ENCODE assay signal across 1 cellular context in the genomic region with DNA sequence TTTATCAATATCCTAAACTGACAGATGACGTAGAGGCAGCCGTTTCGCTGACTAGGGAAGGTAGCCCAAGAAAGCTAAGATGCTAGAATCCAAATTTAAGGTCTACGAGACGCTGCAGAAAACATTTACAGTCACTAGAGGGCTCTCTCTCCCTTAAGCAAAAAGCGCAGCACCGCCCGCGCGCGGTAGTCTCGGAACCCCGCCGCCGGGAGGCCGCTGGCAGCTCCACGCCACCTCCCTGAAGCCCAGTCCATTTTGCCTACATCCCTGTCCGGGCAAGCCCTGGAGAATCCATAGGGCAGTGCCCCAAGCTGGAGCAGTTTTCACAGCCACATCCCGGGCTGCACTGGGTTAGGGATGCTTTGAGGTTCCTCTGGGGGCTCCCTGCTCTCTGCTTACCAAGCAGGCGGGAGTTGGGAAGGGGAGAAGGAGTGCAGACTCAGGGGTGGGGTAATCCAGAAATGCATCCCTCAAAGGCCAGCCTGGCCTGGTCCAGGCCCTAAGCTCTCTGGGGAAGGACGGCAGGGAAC.
A peak's percentile ranks its signal among the peaks of the same experiment; 100 is the strongest.
TF ChIP-seq lines count a peak whose summit lies in the region.

No MANE protein-coding gene starts in this region.

TF ChIP-seq in K562, 482 proteins besides CTCF, POLR2A, EP300 and RAD21 (continued from another document):
- TF ChIP-seq, protein P1, sequence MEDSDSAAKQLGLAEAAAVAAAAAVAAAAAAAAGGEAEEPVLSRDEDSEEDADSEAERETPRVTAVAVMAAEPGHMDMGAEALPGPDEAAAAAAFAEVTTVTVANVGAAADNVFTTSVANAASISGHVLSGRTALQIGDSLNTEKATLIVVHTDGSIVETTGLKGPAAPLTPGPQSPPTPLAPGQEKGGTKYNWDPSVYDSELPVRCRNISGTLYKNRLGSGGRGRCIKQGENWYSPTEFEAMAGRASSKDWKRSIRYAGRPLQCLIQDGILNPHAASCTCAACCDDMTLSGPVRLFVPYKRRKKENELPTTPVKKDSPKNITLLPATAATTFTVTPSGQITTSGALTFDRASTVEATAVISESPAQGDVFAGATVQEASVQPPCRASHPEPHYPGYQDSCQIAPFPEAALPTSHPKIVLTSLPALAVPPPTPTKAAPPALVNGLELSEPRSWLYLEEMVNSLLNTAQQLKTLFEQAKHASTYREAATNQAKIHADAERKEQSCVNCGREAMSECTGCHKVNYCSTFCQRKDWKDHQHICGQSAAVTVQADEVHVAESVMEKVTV (CRISPR knock-in tag; IDR thresholded peaks at IDR 0.05), result peak; percentile 64; the same call in 1 of the 2 replicates
- TF ChIP-seq CCAR2 (IDR thresholded peaks at IDR 0.05; ENCODE audit: low read depth, low read length), result no peak
- no peak for TF ChIP-seq ATF1 (CRISPR knock-in tag; IDR thresholded peaks at IDR 0.05)
- 0 out of 2 replicates have a peak, but pooled peaks have one; percentile 24 for TF ChIP-seq ATF1 (tag; IDR thresholded peaks at IDR 0.05)
- TF ChIP-seq SMC3 (conservative IDR thresholded peaks at IDR 0.05; ENCODE audit: insufficient read depth, low read depth, low read length), result peak; percentile 91
- TF ChIP-seq, protein P2, sequence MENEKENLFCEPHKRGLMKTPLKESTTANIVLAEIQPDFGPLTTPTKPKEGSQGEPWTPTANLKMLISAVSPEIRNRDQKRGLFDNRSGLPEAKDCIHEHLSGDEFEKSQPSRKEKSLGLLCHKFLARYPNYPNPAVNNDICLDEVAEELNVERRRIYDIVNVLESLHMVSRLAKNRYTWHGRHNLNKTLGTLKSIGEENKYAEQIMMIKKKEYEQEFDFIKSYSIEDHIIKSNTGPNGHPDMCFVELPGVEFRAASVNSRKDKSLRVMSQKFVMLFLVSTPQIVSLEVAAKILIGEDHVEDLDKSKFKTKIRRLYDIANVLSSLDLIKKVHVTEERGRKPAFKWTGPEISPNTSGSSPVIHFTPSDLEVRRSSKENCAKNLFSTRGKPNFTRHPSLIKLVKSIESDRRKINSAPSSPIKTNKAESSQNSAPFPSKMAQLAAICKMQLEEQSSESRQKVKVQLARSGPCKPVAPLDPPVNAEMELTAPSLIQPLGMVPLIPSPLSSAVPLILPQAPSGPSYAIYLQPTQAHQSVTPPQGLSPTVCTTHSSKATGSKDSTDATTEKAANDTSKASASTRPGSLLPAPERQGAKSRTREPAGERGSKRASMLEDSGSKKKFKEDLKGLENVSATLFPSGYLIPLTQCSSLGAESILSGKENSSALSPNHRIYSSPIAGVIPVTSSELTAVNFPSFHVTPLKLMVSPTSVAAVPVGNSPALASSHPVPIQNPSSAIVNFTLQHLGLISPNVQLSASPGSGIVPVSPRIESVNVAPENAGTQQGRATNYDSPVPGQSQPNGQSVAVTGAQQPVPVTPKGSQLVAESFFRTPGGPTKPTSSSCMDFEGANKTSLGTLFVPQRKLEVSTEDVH (IDR thresholded peaks at IDR 0.05; ENCODE audit: low read depth, partially characterized antibody), result no peak
- TF ChIP-seq MIER1 (IDR thresholded peaks at IDR 0.05; ENCODE audit: low read depth), result no peak
- peak; percentile 28; the same call in 1 of the 2 replicates for TF ChIP-seq CXXC5 (CRISPR knock-in tag; IDR thresholded peaks at IDR 0.05)
- peak; percentile 64 for TF ChIP-seq EGR1 (conservative IDR thresholded peaks at IDR 0.05)
- no peak for TF ChIP-seq STAT5A (IDR thresholded peaks at IDR 0.05; ENCODE audit: borderline replicate concordance, low read length)
- TF ChIP-seq, protein P3, sequence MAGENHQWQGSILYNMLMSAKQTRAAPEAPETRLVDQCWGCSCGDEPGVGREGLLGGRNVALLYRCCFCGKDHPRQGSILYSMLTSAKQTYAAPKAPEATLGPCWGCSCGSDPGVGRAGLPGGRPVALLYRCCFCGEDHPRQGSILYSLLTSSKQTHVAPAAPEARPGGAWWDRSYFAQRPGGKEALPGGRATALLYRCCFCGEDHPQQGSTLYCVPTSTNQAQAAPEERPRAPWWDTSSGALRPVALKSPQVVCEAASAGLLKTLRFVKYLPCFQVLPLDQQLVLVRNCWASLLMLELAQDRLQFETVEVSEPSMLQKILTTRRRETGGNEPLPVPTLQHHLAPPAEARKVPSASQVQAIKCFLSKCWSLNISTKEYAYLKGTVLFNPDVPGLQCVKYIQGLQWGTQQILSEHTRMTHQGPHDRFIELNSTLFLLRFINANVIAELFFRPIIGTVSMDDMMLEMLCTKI (IDR thresholded peaks at IDR 0.05; ENCODE audit: partially characterized antibody), result no peak
- no peak for TF ChIP-seq ZNF696 (CRISPR knock-in tag; conservative IDR thresholded peaks at IDR 0.05)
- peak; percentile 47; the same call in 1 of the 2 replicates for TF ChIP-seq BMI1 (IDR thresholded peaks at IDR 0.05; ENCODE audit: low read length)
- no peak for TF ChIP-seq RBM34 (IDR thresholded peaks at IDR 0.05; ENCODE audit: borderline replicate concordance, insufficient read depth, low read length)
- peak; percentile 60; the same call in 1 of the 2 replicates for TF ChIP-seq CC2D1A (IDR thresholded peaks at IDR 0.05)
- TF ChIP-seq EZH2 (IDR thresholded peaks at IDR 0.05; ENCODE audit: borderline replicate concordance, low read depth, low read length), result 0 out of 2 replicates have a peak, but pooled peaks have one; percentile 86
- no peak for TF ChIP-seq ZNF384 (IDR thresholded peaks at IDR 0.05; ENCODE audit: low read depth, low read length)
- no peak for TF ChIP-seq WHSC1 (IDR thresholded peaks at IDR 0.05; ENCODE audit: low read length)
- peak; percentile 90; the same call in 1 of the 2 replicates for TF ChIP-seq XRCC5 (IDR thresholded peaks at IDR 0.05; ENCODE audit: low read depth, low read length)
- peak; percentile 55 for TF ChIP-seq ZFP36 (IDR thresholded peaks at IDR 0.05; ENCODE audit: low read depth, low read length, partially characterized antibody)
- TF ChIP-seq, protein P4, sequence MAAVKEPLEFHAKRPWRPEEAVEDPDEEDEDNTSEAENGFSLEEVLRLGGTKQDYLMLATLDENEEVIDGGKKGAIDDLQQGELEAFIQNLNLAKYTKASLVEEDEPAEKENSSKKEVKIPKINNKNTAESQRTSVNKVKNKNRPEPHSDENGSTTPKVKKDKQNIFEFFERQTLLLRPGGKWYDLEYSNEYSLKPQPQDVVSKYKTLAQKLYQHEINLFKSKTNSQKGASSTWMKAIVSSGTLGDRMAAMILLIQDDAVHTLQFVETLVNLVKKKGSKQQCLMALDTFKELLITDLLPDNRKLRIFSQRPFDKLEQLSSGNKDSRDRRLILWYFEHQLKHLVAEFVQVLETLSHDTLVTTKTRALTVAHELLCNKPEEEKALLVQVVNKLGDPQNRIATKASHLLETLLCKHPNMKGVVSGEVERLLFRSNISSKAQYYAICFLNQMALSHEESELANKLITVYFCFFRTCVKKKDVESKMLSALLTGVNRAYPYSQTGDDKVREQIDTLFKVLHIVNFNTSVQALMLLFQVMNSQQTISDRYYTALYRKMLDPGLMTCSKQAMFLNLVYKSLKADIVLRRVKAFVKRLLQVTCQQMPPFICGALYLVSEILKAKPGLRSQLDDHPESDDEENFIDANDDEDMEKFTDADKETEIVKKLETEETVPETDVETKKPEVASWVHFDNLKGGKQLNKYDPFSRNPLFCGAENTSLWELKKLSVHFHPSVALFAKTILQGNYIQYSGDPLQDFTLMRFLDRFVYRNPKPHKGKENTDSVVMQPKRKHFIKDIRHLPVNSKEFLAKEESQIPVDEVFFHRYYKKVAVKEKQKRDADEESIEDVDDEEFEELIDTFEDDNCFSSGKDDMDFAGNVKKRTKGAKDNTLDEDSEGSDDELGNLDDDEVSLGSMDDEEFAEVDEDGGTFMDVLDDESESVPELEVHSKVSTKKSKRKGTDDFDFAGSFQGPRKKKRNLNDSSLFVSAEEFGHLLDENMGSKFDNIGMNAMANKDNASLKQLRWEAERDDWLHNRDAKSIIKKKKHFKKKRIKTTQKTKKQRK (IDR thresholded peaks at IDR 0.05; ENCODE audit: borderline replicate concordance, low read depth, low read length), result no peak
- peak; percentile 99 for TF ChIP-seq HNRNPLL (IDR thresholded peaks at IDR 0.05; ENCODE audit: low read depth, low read length, poor library complexity, severe bottlenecking)
- no peak for TF ChIP-seq RFX1 (IDR thresholded peaks at IDR 0.05)
- no peak for TF ChIP-seq FOXM1 (IDR thresholded peaks at IDR 0.05; ENCODE audit: low read depth)
- TF ChIP-seq FOXM1 (CRISPR knock-in tag; IDR thresholded peaks at IDR 0.05; ENCODE audit: low read depth), result no peak
- TF ChIP-seq MAZ (CRISPR knock-in tag; conservative IDR thresholded peaks at IDR 0.05 in 1 of 2, IDR thresholded peaks at IDR 0.05 in 1 of 2), result 0 out of 4 replicates have a peak, but pooled peaks of 1 of the 2 experiments have one; percentile 34
- TF ChIP-seq, protein P5, sequence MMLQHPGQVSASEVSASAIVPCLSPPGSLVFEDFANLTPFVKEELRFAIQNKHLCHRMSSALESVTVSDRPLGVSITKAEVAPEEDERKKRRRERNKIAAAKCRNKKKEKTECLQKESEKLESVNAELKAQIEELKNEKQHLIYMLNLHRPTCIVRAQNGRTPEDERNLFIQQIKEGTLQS (IDR thresholded peaks at IDR 0.05), result no peak
- TF ChIP-seq, protein P5 (CRISPR knock-in tag; conservative IDR thresholded peaks at IDR 0.05), result no peak
- TF ChIP-seq SIN3A (IDR thresholded peaks at IDR 0.05; ENCODE audit: borderline replicate concordance in 2 of 2, control insufficient read depth in 1 of 2, low read depth in 2 of 2, low read length in 2 of 2), result no peak
- TF ChIP-seq ATF7 (IDR thresholded peaks at IDR 0.05), result 0 out of 2 replicates have a peak, but pooled peaks have one; percentile 25
- peak; percentile 61 for TF ChIP-seq RB1 (IDR thresholded peaks at IDR 0.05; ENCODE audit: low read depth)
- TF ChIP-seq, protein P6, sequence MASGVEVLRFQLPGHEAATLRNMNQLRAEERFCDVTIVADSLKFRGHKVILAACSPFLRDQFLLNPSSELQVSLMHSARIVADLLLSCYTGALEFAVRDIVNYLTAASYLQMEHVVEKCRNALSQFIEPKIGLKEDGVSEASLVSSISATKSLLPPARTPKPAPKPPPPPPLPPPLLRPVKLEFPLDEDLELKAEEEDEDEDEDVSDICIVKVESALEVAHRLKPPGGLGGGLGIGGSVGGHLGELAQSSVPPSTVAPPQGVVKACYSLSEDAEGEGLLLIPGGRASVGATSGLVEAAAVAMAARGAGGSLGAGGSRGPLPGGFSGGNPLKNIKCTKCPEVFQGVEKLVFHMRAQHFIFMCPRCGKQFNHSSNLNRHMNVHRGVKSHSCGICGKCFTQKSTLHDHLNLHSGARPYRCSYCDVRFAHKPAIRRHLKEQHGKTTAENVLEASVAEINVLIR (CRISPR knock-in tag; IDR thresholded peaks at IDR 0.05), result no peak
- 0 out of 2 replicates have a peak, but pooled peaks have one; percentile 24 for TF ChIP-seq KDM2B (CRISPR knock-in tag; IDR thresholded peaks at IDR 0.05)
- no peak for TF ChIP-seq ARHGAP35 (IDR thresholded peaks at IDR 0.05; ENCODE audit: partially characterized antibody)
- no peak for TF ChIP-seq NFXL1 (CRISPR knock-in tag; IDR thresholded peaks at IDR 0.05)
- no peak for TF ChIP-seq ZNF232 (CRISPR knock-in tag; IDR thresholded peaks at IDR 0.05)
- TF ChIP-seq JUND (IDR thresholded peaks at IDR 0.05; ENCODE audit: borderline replicate concordance, low read depth, low read length), result 0 out of 2 replicates have a peak, but pooled peaks have one; percentile 7
- no peak for TF ChIP-seq JUND (tag; IDR thresholded peaks at IDR 0.05; ENCODE audit: borderline replicate concordance, low read depth, low read length)
- TF ChIP-seq, protein P7, sequence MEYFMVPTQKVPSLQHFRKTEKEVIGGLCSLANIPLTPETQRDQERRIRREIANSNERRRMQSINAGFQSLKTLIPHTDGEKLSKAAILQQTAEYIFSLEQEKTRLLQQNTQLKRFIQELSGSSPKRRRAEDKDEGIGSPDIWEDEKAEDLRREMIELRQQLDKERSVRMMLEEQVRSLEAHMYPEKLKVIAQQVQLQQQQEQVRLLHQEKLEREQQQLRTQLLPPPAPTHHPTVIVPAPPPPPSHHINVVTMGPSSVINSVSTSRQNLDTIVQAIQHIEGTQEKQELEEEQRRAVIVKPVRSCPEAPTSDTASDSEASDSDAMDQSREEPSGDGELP (CRISPR knock-in tag; IDR thresholded peaks at IDR 0.05; ENCODE audit: borderline replicate concordance), result peak; percentile 39; the same call in 1 of the 2 replicates
- TF ChIP-seq HDAC3 (IDR thresholded peaks at IDR 0.05; ENCODE audit: borderline replicate concordance, partially characterized antibody), result peak; percentile 48
